Comparison of ENCODE assay signal across 25 cellular contexts in the genomic region with DNA sequence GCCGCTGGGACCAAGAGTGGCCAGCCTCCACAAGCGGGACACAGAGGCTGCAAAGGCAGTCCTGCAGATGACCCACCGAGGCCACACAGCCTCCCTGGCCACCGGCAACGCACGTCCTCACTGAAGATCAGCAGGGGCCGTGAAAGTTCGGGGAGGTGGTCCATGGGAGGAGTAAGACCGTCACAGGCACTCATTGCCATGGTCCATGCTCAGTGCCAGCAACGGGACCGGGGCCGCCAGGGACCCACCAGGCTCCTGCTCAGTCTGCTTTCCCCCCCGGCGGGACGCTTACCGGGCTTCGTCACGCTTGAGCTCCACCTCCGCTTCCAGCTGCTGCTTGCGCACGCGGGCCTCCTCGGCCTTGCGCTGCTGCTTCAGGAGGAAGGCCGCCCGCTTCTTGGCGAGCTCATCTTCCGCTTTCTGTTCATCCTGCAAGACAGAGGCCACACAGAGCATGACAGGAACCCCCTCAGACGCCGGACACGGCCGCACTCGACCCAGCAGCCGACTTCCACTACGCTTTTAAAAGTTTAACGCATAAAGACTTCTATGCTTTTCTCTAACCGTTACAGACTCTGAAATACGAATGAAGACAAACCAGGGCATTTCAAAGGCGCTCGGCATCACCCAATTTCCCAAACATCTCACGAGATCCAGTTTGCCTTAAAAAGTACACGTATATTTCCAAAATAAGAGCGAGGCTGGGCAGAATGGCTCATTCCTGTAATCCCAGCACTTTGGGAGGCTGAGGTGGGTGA.
"Had no signal": no experiment of that assay in that cellular context is flagged by ENCODE, and none has a peak within 500 bp of the region (broad histone marks: within the 10 kb centered on the region; RNA-seq: fewer than 3 reads in every experiment).

No MANE protein-coding gene starts in this region.

- DNase-seq: activated CD4-positive, alpha-beta T cell treated with anti-CD3 and anti-CD28 coated beads for 48 hours; activated CD4-positive, alpha-beta T cell treated with anti-CD3 and anti-CD28 coated beads, Interleukin-2, amount 50 U/mL, for 48 hours; activated CD8-positive, alpha-beta memory T cell treated with anti-CD3 and anti-CD28 coated beads for 24 hours; activated gamma-delta T cell; activated naive CD4-positive, alpha-beta T cell treated with anti-CD3 and anti-CD28 coated beads, Interleukin-2, amount 50 U/mL, for 16 hours; activated T-cell treated with anti-CD3 and anti-CD28 coated beads, Interleukin-2, amount 50 U/mL, for 24 hours; colonic mucosa; effector memory CD4-positive, alpha-beta T cell; hypothalamus; kidney glomerular epithelial cell; naive B cell; nucleus accumbens; stimulated activated CD4-positive, alpha-beta T cell treated with anti-CD3 and anti-CD28 coated beads, Interleukin-15, amount 100 ng/mL, for 24 hours; stimulated activated CD4-positive, alpha-beta T cell treated with anti-CD3 and anti-CD28 coated beads, Interleukin-2, amount 100 ng/mL, for 24 hours; stimulated activated naive B cell treated with anti-CD40 and anti-IgM and Interleukin-4, amounts not matched to agents 10 μg/mL and 1 μg/mL and 100 μg/mL, for 72 hours; SW 1271; T1000; WERI-Rb-1 had no signal

- H3K4me1 ChIP-seq: colonic mucosa, gastroesophageal sphincter, parathyroid adenoma, right atrium auricular region, tibial nerve had no signal

- H3K4me3 ChIP-seq: colonic mucosa, dorsolateral prefrontal cortex, gastroesophageal sphincter, right atrium auricular region, tibial nerve had no signal

- ATAC-seq: activated CD4-positive, CD25-positive, alpha-beta regulatory T cell treated with anti-CD3 and anti-CD28 coated beads, Interleukin-2, amount 50 U/mL, for 24 hours; gastroesophageal sphincter; left lobe of liver; stimulated activated naive B cell treated with anti-CD40 and anti-IgM and Interleukin-4, amounts not matched to agents 10 μg/mL and 1 μg/mL and 100 μg/mL, for 72 hours had no signal

- H3K27me3 ChIP-seq: colonic mucosa, dorsolateral prefrontal cortex, gastroesophageal sphincter, right atrium auricular region, tibial nerve had no signal

- H3K27ac ChIP-seq: colonic mucosa, dorsolateral prefrontal cortex, gastroesophageal sphincter, parathyroid adenoma, right atrium auricular region, tibial nerve, WERI-Rb-1 had no signal

- H3K9me3 ChIP-seq: colonic mucosa, gastroesophageal sphincter, right atrium auricular region, tibial nerve had no signal
